ENCODE assay signal across 1 cellular context in genomic region chr15:96349933-96350292, GRCh38.
TF ChIP-seq lines count a peak whose summit lies in the region.

No MANE protein-coding gene starts in this region.

TF ChIP-seq in endothelial cell of umbilical vein, 7 proteins besides CTCF, POLR2A, EP300 and RAD21:
- TF ChIP-seq POLR2AphosphoS5 (IDR thresholded peaks at IDR 0.05; ENCODE audit: insufficient read depth, low read depth, low read length) (no peak), FOS (IDR thresholded peaks at IDR 0.05; ENCODE audit: borderline replicate concordance, insufficient read depth, low read length) (no peak), EZH2 (IDR thresholded peaks at IDR 0.05; ENCODE audit: borderline replicate concordance, low read depth, low read length, severe bottlenecking) (no peak), GATA2 (IDR thresholded peaks at IDR 0.05; ENCODE audit: insufficient read depth, insufficient read length, low read depth, low read length) (no peak), MYC (IDR thresholded peaks at IDR 0.05; ENCODE audit: low read depth, low read length) (no peak), JUN (IDR thresholded peaks at IDR 0.05; ENCODE audit: borderline replicate concordance, insufficient read depth, insufficient read length, low read depth) (no peak), MAX (IDR thresholded peaks at IDR 0.05; ENCODE audit: insufficient read depth, insufficient read length) (no peak)
